In genomic region chr4:124640037-124640730, GRCh38 we compare ENCODE assay signal across 13 cellular contexts.
A peak's percentile ranks its signal among the peaks of the same experiment; 100 is the strongest.
DNase-seq lines count a peak whose midpoint lies in the region; ATAC-seq and TF ChIP-seq lines count a peak whose summit lies in the region.
"Had no signal": no experiment of that assay in that cellular context is flagged by ENCODE, and none has a peak within 500 bp of the region (broad histone marks: within the 10 kb centered on the region; RNA-seq: fewer than 3 reads in every experiment).

No MANE protein-coding gene starts in this region.

- CTCF ChIA-PET in AG04450 (lab: Charles Lee), result no interaction called here
- CTCF ChIA-PET in CD4-positive, alpha-beta T cell (lab: Charles Lee), result no interaction called here

- in situ Hi-C loops in astrocyte of the cerebellum (cut with HindIII; ENCODE audit: low sequenced_read_pairs), result no loop called here

- intact Hi-C loops in CD4-positive, alpha-beta T cell (cut with DNase I, micrococcal nuclease), result no loop called here
- intact Hi-C loops in CD14-positive monocyte (cut with micrococcal nuclease), result no loop called here

- H3K4me3 ChIP-seq in AG04450 (ENCODE audit: low read depth, low read length) (no peak overlapping the region), astrocyte of the cerebellum (ENCODE audit: low read depth, low read length) (no peak overlapping the region)

- no peak overlapping the region for H3K4me3 Mint-ChIP-seq in CD4-positive, alpha-beta T cell
- no peak overlapping the region for H3K4me3 Mint-ChIP-seq in CD14-positive monocyte
- H3K4me3 Mint-ChIP-seq: T-helper 2 cell treated with Interferon-gamma antibody and Interleukin-4, amounts not matched to agents 5 μg/mL and 100 μg/mL, for 36 hours had no signal

- DNase-seq in AG04450 (ENCODE audit: low read depth, low spot score) (peak; percentile 44), HS-5 (ENCODE audit: low read depth) (peak; percentile 83), astrocyte of the cerebellum (ENCODE audit: low read depth) (peak; percentile 63), glomerular visceral epithelial cell (ENCODE audit: extremely low spot score) (peak; percentile 81), CD14-positive monocyte (ENCODE audit: low spot score) (no peak), NCI-H146 (lab: John Stamatoyannopoulos, UW) (no peak), T1000 (lab: John Stamatoyannopoulos, UW) (no peak)
- DNase-seq in CD4-positive, alpha-beta T cell, result no peak
- DNase-seq: left colon; NCI-H1092; stimulated activated CD4-positive, alpha-beta T cell treated with anti-CD3 and anti-CD28 coated beads, Interleukin-1b, Interleukin-23, amount 100 ng/mL, for 48 hours; stimulated activated naive CD4-positive, alpha-beta T cell treated with Interleukin-2 at 50 U/mL for 16 hours had no signal

- no peaks in the 10 kb centered on the region for H3K9me3 ChIP-seq in AG04450 (ENCODE audit: control insufficient read depth, insufficient read depth, low read length)
- no peaks in the 10 kb centered on the region for H3K9me3 ChIP-seq in CD4-positive, alpha-beta T cell (ENCODE audit: control insufficient read depth, low read length)

- H3K27me3 Mint-ChIP-seq in CD4-positive, alpha-beta T cell, result peaks cover 13% of the 10 kb centered on the region
- peaks cover 0 to 2% (median 0%) of the 10 kb centered on the region in 3 donors for H3K27me3 Mint-ChIP-seq in CD14-positive monocyte (ENCODE audit: low read depth in 3 of 3)

- no peak overlapping the region for H3K27ac Mint-ChIP-seq in CD4-positive, alpha-beta T cell
- H3K27ac Mint-ChIP-seq in CD14-positive monocyte, result no peak overlapping the region
- H3K27ac Mint-ChIP-seq: T-helper 2 cell treated with Interferon-gamma antibody and Interleukin-4, amounts not matched to agents 5 μg/mL and 100 μg/mL, for 36 hours had no signal

- no peak for ATAC-seq in CD4-positive, alpha-beta T cell (ENCODE audit: poor library complexity)
- ATAC-seq: left colon had no signal

- H3K9me3 Mint-ChIP-seq in CD4-positive, alpha-beta T cell, result peaks cover 6% of the 10 kb centered on the region
- peaks cover 0 to 4% (median 0%) of the 10 kb centered on the region in 7 donors for H3K9me3 Mint-ChIP-seq in CD14-positive monocyte
- H3K9me3 Mint-ChIP-seq: T-helper 2 cell treated with Interferon-gamma antibody and Interleukin-4, amounts not matched to agents 5 μg/mL and 100 μg/mL, for 36 hours had no signal

- H3K27me3 ChIP-seq in AG04450 (ENCODE audit: control insufficient read depth, insufficient read depth, low read length), result no peaks in the 10 kb centered on the region
- no peaks in the 10 kb centered on the region for H3K27me3 ChIP-seq in CD4-positive, alpha-beta T cell (ENCODE audit: control insufficient read depth, insufficient read depth, low read length)

- no peaks in the 10 kb centered on the region for H3K36me3 Mint-ChIP-seq in CD4-positive, alpha-beta T cell (ENCODE audit: low read depth)
- H3K36me3 Mint-ChIP-seq in CD14-positive monocyte, result no peaks in the 10 kb centered on the region

- no peak for TF ChIP-seq CTCF in AG04450 (IDR thresholded peaks at IDR 0.05; ENCODE audit: low read depth, low read length)
- no peak for TF ChIP-seq CTCF in astrocyte of the cerebellum (IDR thresholded peaks at IDR 0.05; ENCODE audit: low read depth, low read length, missing control alignments)
- TF ChIP-seq CTCF in CD4-positive, alpha-beta T cell (IDR thresholded peaks at IDR 0.05), result no peak
- no peak for TF ChIP-seq CTCF in CD14-positive monocyte (IDR thresholded peaks at IDR 0.05)

- POLR2A ChIA-PET in AG04450 (lab: Yijun Ruan, JAX), result no interaction called here
- POLR2A ChIA-PET in CD4-positive, alpha-beta T cell (lab: Charles Lee), result no interaction called here

- H3K4me1 Mint-ChIP-seq in CD4-positive, alpha-beta T cell (ENCODE audit: low read depth), result no peaks in the 10 kb centered on the region
- peaks cover 9% of the 10 kb centered on the region for H3K4me1 Mint-ChIP-seq in CD14-positive monocyte

- H3K27ac ChIP-seq in AG04450 (ENCODE audit: low read depth, low read length), result no peak overlapping the region
- H3K27ac ChIP-seq in CD4-positive, alpha-beta T cell (ENCODE audit: low read depth, low read length), result no peak overlapping the region

Comparison
In these comparisons a context has a peak if more than half of its experiments do, and no peak if none do; other contexts are left out.
1. DNase-seq: peak in AG04450 (single experiment), HS-5 (single experiment), astrocyte of the cerebellum (single experiment) and glomerular visceral epithelial cell (single experiment); none in CD4-positive, alpha-beta T cell (0 of 10), CD14-positive monocyte (single experiment), NCI-H146 (single experiment) and T1000 (single experiment).